8 cellular contexts compared by ENCODE assay signal in genomic region chr5:322281-322941, GRCh38. TPM values are rescaled to one million over a fixed set of nuclear protein-coding genes. Genes with fewer than 3 reads are reported as not detected.
DNase-seq lines count a peak whose midpoint lies in the region; ATAC-seq and TF ChIP-seq lines count a peak whose summit lies in the region.

No MANE protein-coding gene starts in this region.

- peak overlapping the region; percentile 55; the same call in 1 of the 2 replicates for H2BK120ac ChIP-seq in IMR-90 (ENCODE audit: low read depth, low read length)

- H3K4me3 ChIP-seq in breast epithelium (peak overlapping the region; percentile 35 to 71 (median 51)), IMR-90 (ENCODE audit: insufficient read depth, low read depth, low read length) (peak overlapping the region; percentile 98)

- H4K20me1 ChIP-seq in IMR-90 (ENCODE audit: insufficient read depth, low read length), result peaks cover 32% of the 10 kb centered on the region

- no peak overlapping the region for H3K4me3 Mint-ChIP-seq in MCF 10A (ENCODE audit: unreplicated experiment)
- H3K4me3 Mint-ChIP-seq in dendritic cell treated with granulocyte-macrophage colony-stimulating factor and Interleukin-4, amounts not matched to agents 40 ng/mL and 50 ng/mL, for 4 days, result peak overlapping the region; percentile 79

- peak overlapping the region; percentile 91 for H2AFZ ChIP-seq in IMR-90 (replicated peaks; ENCODE audit: low read length, poor library complexity)

- peak overlapping the region; percentile 76 to 80; a peak in 3 of 4 replicates for H4K8ac ChIP-seq in IMR-90 (ENCODE audit: low read depth in 2 of 2, low read length in 2 of 2)

- TF ChIP-seq POLR2A in breast epithelium (IDR thresholded peaks at IDR 0.05) (no peak), IMR-90 (IDR thresholded peaks at IDR 0.05; ENCODE audit: low read depth, low read length) (no peak; the same call in none of the 2 replicates)

- H3K14ac ChIP-seq in IMR-90 (replicated peaks; ENCODE audit: low read depth, low read length), result peak overlapping the region; percentile 77

- BruUV-seq in MCF 10A (replicated peaks; lab: Mats Ljungman, UMichigan) (no TSS peak), IMR-90 (replicated peaks; lab: Mats Ljungman, UMichigan) (no TSS peak)

- H3K79me1 ChIP-seq in IMR-90 (ENCODE audit: low read depth in 1 of 2, low read length in 2 of 2), result peaks cover 15 to 67% of the 10 kb centered on the region in 2 experiments

- H3K9ac ChIP-seq in IMR-90 (ENCODE audit: low read depth, low read length), result peak overlapping the region; percentile 93

- DNase-seq in breast epithelium (ENCODE audit: low spot score in 2 of 2) (no peak), MCF 10A (ENCODE audit: unreplicated experiment) (no peak), IMR-90 (peak; percentile 36), retina (peak; percentile 51), left colon (no peak), SKM-1 (lab: John Stamatoyannopoulos, UW; ENCODE audit: unreplicated experiment) (no peak), NCI-H526 treated with DMSO at 0.1 percent for 48 hours (lab: John Stamatoyannopoulos, UW) (no peak)

- H3K27ac Mint-ChIP-seq in MCF 10A (ENCODE audit: low read depth, unreplicated experiment), result no peak overlapping the region
- H3K27ac Mint-ChIP-seq in dendritic cell treated with granulocyte-macrophage colony-stimulating factor and Interleukin-4, amounts not matched to agents 40 ng/mL and 50 ng/mL, for 4 days, result peak overlapping the region; percentile 26

- H2BK20ac ChIP-seq in IMR-90 (ENCODE audit: low read depth, low read length), result no peak overlapping the region

- H3K18ac ChIP-seq in IMR-90 (ENCODE audit: low read depth, low read length), result peak overlapping the region; percentile 19; the same call in 1 of the 2 replicates

- H3K4ac ChIP-seq in IMR-90 (ENCODE audit: low read depth, low read length), result peak overlapping the region; percentile 84

- no peaks in the 10 kb centered on the region for H3K27me3 Mint-ChIP-seq in MCF 10A (ENCODE audit: insufficient read depth, unreplicated experiment)
- H3K27me3 Mint-ChIP-seq in dendritic cell treated with granulocyte-macrophage colony-stimulating factor and Interleukin-4, amounts not matched to agents 40 ng/mL and 50 ng/mL, for 4 days, result peaks cover 32% of the 10 kb centered on the region

- H3K27ac ChIP-seq in breast epithelium (no peak overlapping the region), IMR-90 (ENCODE audit: insufficient read depth, low read length) (peak overlapping the region; percentile 84)

- H3K9me3 ChIP-seq in breast epithelium, result no peaks in the 10 kb centered on the region
- no peaks in the 10 kb centered on the region for H3K9me3 ChIP-seq in IMR-90 (ENCODE audit: control insufficient read depth, insufficient read depth, low read length)

- dilution Hi-C loops in IMR-90 (cut with HindIII; ENCODE audit: low sequenced_read_pairs, unreplicated experiment), result no loop called here

- CTCF ChIA-PET in MCF 10A (lab: Yijun Ruan, JAX) (interaction anchor here (1.0 kb wide), 1 partner anchor 109 kb away, joined by 3 read pairs; no protein-coding TSS in a partner anchor), IMR-90 (lab: Yijun Ruan, JAX) (no interaction called here)

- WGBS in IMR-90 (ENCODE audit: extremely low coverage in 2 of 2, insufficient read length in 1 of 2), 2 experiments, result 34% methylated on average over 30 of the region's 56 CpGs; no CpG with 5 or more reads in 1 of the 2 experiments

- intact Hi-C loops in breast epithelium (cut with DNase I; ENCODE audit: low total_unique reads), result no loop called here
- intact Hi-C loops in MCF 10A (cut with micrococcal nuclease), result no loop called here
- intact Hi-C loops in IMR-90 (cut with micrococcal nuclease), result loop anchor here (2.0 kb wide), 2 partner anchors 108 to 118 kb away; no protein-coding TSS in a partner anchor
- intact Hi-C loops in dendritic cell treated with granulocyte-macrophage colony-stimulating factor and Interleukin-4, amounts not matched to agents 40 ng/mL and 50 ng/mL, for 4 days (cut with micrococcal nuclease), result loop anchor here (2.0 to 5.0 kb wide), 2 partner anchors 20 to 220 kb away; no protein-coding TSS in a partner anchor
- intact Hi-C loops in left colon (cut with DNase I, micrococcal nuclease), result no loop called here

- no peak for TF ChIP-seq RAD21 in IMR-90 (IDR thresholded peaks at IDR 0.05; ENCODE audit: low read length)

- H3K36me3 Mint-ChIP-seq in MCF 10A (ENCODE audit: insufficient read depth, unreplicated experiment), result peaks cover 6% of the 10 kb centered on the region
- peaks cover 40% of the 10 kb centered on the region for H3K36me3 Mint-ChIP-seq in dendritic cell treated with granulocyte-macrophage colony-stimulating factor and Interleukin-4, amounts not matched to agents 40 ng/mL and 50 ng/mL, for 4 days (ENCODE audit: low read depth)

- peak; percentile 40 for ATAC-seq in IMR-90 (ENCODE audit: low read depth)
- no peak for ATAC-seq in left colon

- no peaks in the 10 kb centered on the region for H3K9me3 Mint-ChIP-seq in MCF 10A (ENCODE audit: unreplicated experiment)
- no peaks in the 10 kb centered on the region for H3K9me3 Mint-ChIP-seq in dendritic cell treated with granulocyte-macrophage colony-stimulating factor and Interleukin-4, amounts not matched to agents 40 ng/mL and 50 ng/mL, for 4 days

- H2AK9ac ChIP-seq in IMR-90 (replicated peaks; ENCODE audit: low read depth, low read length, poor library complexity), result peak overlapping the region; percentile 65

- no peaks in the 10 kb centered on the region for H3K36me3 ChIP-seq in breast epithelium
- peaks cover 23% of the 10 kb centered on the region for H3K36me3 ChIP-seq in IMR-90 (ENCODE audit: control insufficient read depth, insufficient read depth, low read length)

- H4K91ac ChIP-seq in IMR-90 (ENCODE audit: insufficient read depth, low read depth, low read length), result peak overlapping the region; percentile 79

- H3K9me1 ChIP-seq in IMR-90 (ENCODE audit: insufficient read depth, low read length), result peaks cover 2% of the 10 kb centered on the region; the same call in 1 of the 2 replicates

- peak overlapping the region; percentile 82; the same call in 1 of the 2 replicates for H3K23ac ChIP-seq in IMR-90 (ENCODE audit: low read depth, low read length)

- H3K56ac ChIP-seq in IMR-90 (ENCODE audit: extremely low read depth, insufficient read depth, low read length), result peak overlapping the region; percentile 77

- H3K27me3 ChIP-seq in breast epithelium (peaks cover 5 to 39% of the 10 kb centered on the region in 2 donors), IMR-90 (ENCODE audit: control insufficient read depth, insufficient read depth, low read length) (no peaks in the 10 kb centered on the region)

- peaks cover 6 to 12% of the 10 kb centered on the region in 2 donors for H3K4me1 ChIP-seq in breast epithelium
- H3K4me1 ChIP-seq in IMR-90 (ENCODE audit: control insufficient read depth, insufficient read depth, low read length), result peaks cover 19% of the 10 kb centered on the region

- no peak overlapping the region for H2BK15ac ChIP-seq in IMR-90 (ENCODE audit: low read depth, low read length)

- no peak for TF ChIP-seq CTCF in breast epithelium (IDR thresholded peaks at IDR 0.05)
- TF ChIP-seq CTCF in MCF 10A (IDR thresholded peaks at IDR 0.05; ENCODE audit: unreplicated experiment), result no peak
- no peak for TF ChIP-seq CTCF in IMR-90 (conservative IDR thresholded peaks at IDR 0.05; ENCODE audit: low read depth, low read length)

- H3K4me2 ChIP-seq in IMR-90 (ENCODE audit: low read depth, low read length), result peak overlapping the region; percentile 92

- in situ Hi-C loops in IMR-90 (cut with MboI; ENCODE audit: low sequenced_read_pairs), result no loop called here

- peak overlapping the region; percentile 66 for H4K5ac ChIP-seq in IMR-90 (ENCODE audit: low read depth, low read length)

- H2BK5ac ChIP-seq in IMR-90 (ENCODE audit: low read depth, low read length, poor library complexity, severe bottlenecking), result peak overlapping the region; percentile 74

- H2AK5ac ChIP-seq in IMR-90 (ENCODE audit: low read depth, low read length), result peak overlapping the region; percentile 77

- POLR2A ChIA-PET in MCF 10A (lab: Yijun Ruan, JAX) (interaction anchor here (0.6 kb wide), 1 partner anchor 91 kb away, joined by 7 read pairs; no protein-coding TSS in a partner anchor), IMR-90 (lab: Charles Lee; ENCODE audit: unreplicated experiment) (no interaction called here)

- H3K4me1 Mint-ChIP-seq in MCF 10A (ENCODE audit: insufficient read depth, unreplicated experiment), result no peaks in the 10 kb centered on the region
- peaks cover 71% of the 10 kb centered on the region for H3K4me1 Mint-ChIP-seq in dendritic cell treated with granulocyte-macrophage colony-stimulating factor and Interleukin-4, amounts not matched to agents 40 ng/mL and 50 ng/mL, for 4 days (ENCODE audit: low read depth)

TF ChIP-seq in IMR-90, 13 proteins besides CTCF, POLR2A, EP300 and RAD21 (continues in another document):
- no peak for TF ChIP-seq ELK1 (IDR thresholded peaks at IDR 0.05; ENCODE audit: borderline replicate concordance, low read depth, low read length)
- no peak for TF ChIP-seq RCOR1 (IDR thresholded peaks at IDR 0.05; ENCODE audit: insufficient replicate concordance, low read length)
- TF ChIP-seq MAZ (IDR thresholded peaks at IDR 0.05; ENCODE audit: borderline replicate concordance, low read depth, low read length), result no peak
- TF ChIP-seq NFE2L2 (IDR thresholded peaks at IDR 0.05; ENCODE audit: low read depth, low read length), result no peak
- no peak for TF ChIP-seq SMC3 (IDR thresholded peaks at IDR 0.05; ENCODE audit: low read depth, low read length)

RNA-seq across cellular contexts. Expression of gene AHRR, which starts 0.9 kb away (rescaled TPM):
- under 1 TPM in 2 of 3 donors, not detected in 1; 0.88 to 0.98 TPM for total RNA-seq in breast epithelium
- 3.2 and 3.3 TPM in 2 replicates for total RNA-seq in MCF 10A (2022)
- total RNA-seq in IMR-90 (2012; rRNA removed), result 15.6 and 16.7 TPM in 2 replicates
- 36.1 and 37.1 TPM in 2 replicates for polyA plus RNA-seq in IMR-90 (2012; rRNA removed)
- 24.9 and 33.9 TPM in 2 replicates for polyA plus RNA-seq in IMR-90 (2012; cell fraction: cytosol; rRNA removed)
- 77.0 and 141 TPM in 2 replicates for polyA plus RNA-seq in IMR-90 (2012; cell fraction: nucleus; rRNA removed; ENCODE audit: low replicate concordance)
- total RNA-seq in left colon, result 1 to 10 TPM; 1.6 to 3.3 TPM

RNA-seq across cellular contexts. Expression of gene PDCD6, which starts 51.0 kb away (rescaled TPM):
- total RNA-seq in breast epithelium (100 to 1,000 TPM in 1 of 3 donors, 10 to 100 TPM in 2; 77.0 to 102 (median 80.3) TPM), MCF 10A (2022) (107 and 133 TPM in 2 replicates), IMR-90 (2012; rRNA removed) (158 and 168 TPM in 2 replicates), left colon (100 to 1,000 TPM in 1 of 2 donors, 10 to 100 TPM in 1; 95.2 to 118 TPM)
- 198 and 212 TPM in 2 replicates for polyA plus RNA-seq in IMR-90 (2012; rRNA removed)
- polyA plus RNA-seq in IMR-90 (2012; cell fraction: cytosol; rRNA removed), result 189 and 290 TPM in 2 replicates
- polyA plus RNA-seq in IMR-90 (2012; cell fraction: nucleus; rRNA removed; ENCODE audit: low replicate concordance), result 198 and 241 TPM in 2 replicates

Comparison
In these comparisons a context has a peak if more than half of its experiments do, and no peak if none do; other contexts are left out.
1. DNase-seq: peak in IMR-90 (single experiment) and retina (single experiment); none in breast epithelium (0 of 2), MCF 10A (single experiment), left colon (0 of 2), SKM-1 (single experiment) and NCI-H526 treated with DMSO at 0.1 percent for 48 hours (single experiment).
2. intact Hi-C loops: an anchor here in IMR-90 (2.0 kb wide) and dendritic cell treated with granulocyte-macrophage colony-stimulating factor and Interleukin-4, amounts not matched to agents 40 ng/mL and 50 ng/mL, for 4 days (2.0 to 5.0 kb wide); none called in breast epithelium, MCF 10A and left colon.